In the genomic region with DNA sequence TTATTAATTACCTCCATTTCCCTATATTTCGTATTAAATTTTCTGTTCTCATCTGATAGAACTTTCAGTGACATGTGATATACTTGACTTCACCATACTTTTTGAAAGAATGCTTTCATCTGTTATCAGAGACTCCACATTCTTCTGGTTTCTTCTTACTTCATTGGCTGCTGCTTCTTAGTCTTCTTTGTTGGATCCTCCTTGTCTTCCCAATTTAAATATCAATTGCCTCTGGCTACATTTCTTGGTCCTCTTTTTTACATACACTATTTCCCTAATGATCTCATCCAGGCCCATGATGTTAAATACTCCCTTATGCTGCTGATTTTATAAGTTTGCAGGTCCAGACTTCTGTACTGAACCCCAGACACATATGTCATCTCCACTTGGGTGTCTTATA, we compare ENCODE assay signal across 1 cellular context.
TF ChIP-seq lines count a peak whose summit lies in the region.

No MANE protein-coding gene starts in this region.

TF ChIP-seq in WTC11, 78 proteins besides CTCF, POLR2A, EP300 and RAD21 (continued from another document):
- TF ChIP-seq, protein P1, sequence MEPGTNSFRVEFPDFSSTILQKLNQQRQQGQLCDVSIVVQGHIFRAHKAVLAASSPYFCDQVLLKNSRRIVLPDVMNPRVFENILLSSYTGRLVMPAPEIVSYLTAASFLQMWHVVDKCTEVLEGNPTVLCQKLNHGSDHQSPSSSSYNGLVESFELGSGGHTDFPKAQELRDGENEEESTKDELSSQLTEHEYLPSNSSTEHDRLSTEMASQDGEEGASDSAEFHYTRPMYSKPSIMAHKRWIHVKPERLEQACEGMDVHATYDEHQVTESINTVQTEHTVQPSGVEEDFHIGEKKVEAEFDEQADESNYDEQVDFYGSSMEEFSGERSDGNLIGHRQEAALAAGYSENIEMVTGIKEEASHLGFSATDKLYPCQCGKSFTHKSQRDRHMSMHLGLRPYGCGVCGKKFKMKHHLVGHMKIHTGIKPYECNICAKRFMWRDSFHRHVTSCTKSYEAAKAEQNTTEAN (CRISPR knock-in tag; IDR thresholded peaks at IDR 0.05) = no peak
TF ChIP-seq in WTC11: peak in this region for 0.
